ENCODE assay signal across 10 cellular contexts in the genomic region with DNA sequence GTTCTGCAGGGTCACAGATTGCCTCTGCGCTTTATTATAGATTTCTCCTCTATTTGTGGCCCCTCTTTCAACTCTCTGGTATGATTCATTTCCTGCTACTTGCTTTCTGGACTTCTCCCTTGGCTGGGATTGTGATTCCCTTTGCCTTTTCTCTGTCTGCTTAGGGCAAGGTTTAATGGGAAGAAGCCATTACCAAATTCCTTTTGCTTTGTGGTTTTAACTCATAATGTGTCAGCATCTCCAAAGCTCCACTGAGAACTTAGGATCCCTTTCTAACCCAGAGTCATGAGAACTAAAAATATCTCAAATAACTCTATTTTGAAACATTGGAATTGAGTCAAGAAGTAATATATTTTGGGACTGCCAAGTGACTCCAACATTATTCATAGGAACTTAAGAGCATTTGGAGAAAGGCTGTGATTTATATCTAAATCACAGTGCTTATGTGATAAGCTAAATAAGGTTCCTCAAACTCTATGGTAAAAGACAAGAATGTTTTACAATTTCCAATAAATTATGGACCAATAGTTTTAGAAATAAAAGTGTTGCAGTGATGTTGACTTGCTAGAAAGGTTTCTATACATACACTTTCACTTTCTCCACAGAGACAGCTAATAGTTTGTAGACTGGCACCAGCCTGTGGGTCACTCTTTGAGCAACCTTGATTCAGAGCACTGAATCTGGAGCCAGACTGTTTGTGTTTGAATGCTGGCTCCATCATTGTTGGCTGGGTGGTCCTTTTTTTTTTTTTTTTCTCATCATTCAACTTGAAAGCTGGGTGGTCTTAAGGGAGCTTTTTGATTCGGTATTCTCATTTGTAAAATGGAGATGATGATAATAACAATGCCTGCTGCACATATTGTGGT.
DNase-seq lines count a peak whose midpoint lies in the region; ATAC-seq lines count a peak whose summit lies in the region.
"Had no signal": no experiment of that assay in that cellular context is flagged by ENCODE, and none has a peak within 500 bp of the region (broad histone marks: within the 10 kb centered on the region; RNA-seq: fewer than 3 reads in every experiment).

No MANE protein-coding gene starts in this region.

- in situ Hi-C loops in SK-MEL-5 (cut with HindIII; ENCODE audit: low pct_unique_long_range_greater_than_20kb, low sequenced_read_pairs) = no loop called here

- DNase-seq in GM03348 (ENCODE audit: low spot score) (peak; percentile 84), SK-MEL-5 (ENCODE audit: low read depth, low spot score) (peak; percentile 35), fibroblast of the conjunctiva (ENCODE audit: low read depth) (peak; percentile 86), renal cortical epithelial cell (ENCODE audit: low read depth) (peak; percentile 99), NCI-H1436 treated with DMSO at 0.1 percent for 48 hours (lab: John Stamatoyannopoulos, UW) (no peak)
- DNase-seq: DND-41, NCI-H1048 had no signal

- ATAC-seq in GM21717 (IDR thresholded peaks at IDR 0.05; ENCODE audit: unreplicated experiment) (no peak), GM18502 (IDR thresholded peaks at IDR 0.05; ENCODE audit: poor library complexity, unreplicated experiment) (no peak), HG02610 (IDR thresholded peaks at IDR 0.05; ENCODE audit: unreplicated experiment) (no peak)
